21 cellular contexts compared by ENCODE assay signal in genomic region chr6:45964300-45964699, GRCh38. TPM values are rescaled to one million over a fixed set of nuclear protein-coding genes. Genes with fewer than 3 reads are reported as not detected.
"Had no signal": no experiment of that assay in that cellular context is flagged by ENCODE, and none has a peak within 500 bp of the region (broad histone marks: within the 10 kb centered on the region; RNA-seq: fewer than 3 reads in every experiment).

No MANE protein-coding gene starts in this region.

- H3K9me3 ChIP-seq: SK-N-SH had no signal

- H3K4me2 ChIP-seq: KMS-11, PC-9, SK-N-SH had no signal

- H3K36me3 ChIP-seq: cardiac muscle cell had no signal

- H3K27ac ChIP-seq: cardiac muscle cell, KMS-11, PC-9, VCaP had no signal

- H3K9ac ChIP-seq: KMS-11, SK-N-SH had no signal

- H3K4me3 ChIP-seq: cardiac muscle cell, PC-9 had no signal

- DNase-seq: activated CD4-positive, alpha-beta memory T cell treated with anti-CD3 and anti-CD28 coated beads for 36 hours; activated CD4-positive, alpha-beta T cell treated with anti-CD3 and anti-CD28 coated beads, Interleukin-2, amount 10 ng/mL, durations not matched to agents 7 days and 5 days; activated CD4-positive, CD25-positive, alpha-beta regulatory T cell; activated gamma-delta T cell; activated naive CD4-positive, alpha-beta T cell treated with anti-CD3 and anti-CD28 coated beads for 36 hours; activated T-cell treated with anti-CD3 and anti-CD28 coated beads for 4 hours; activated T-cell treated with anti-CD3 and anti-CD28 coated beads, Interleukin-2, amount 50 U/mL, for 48 hours; amygdala; MV-4-11; NCI-H1092 treated with DMSO at 0.1 percent for 48 hours; NCI-H1436; NCI-H1694 treated with DMSO at 0.1 percent for 48 hours; NCI-H2029 treated with DMSO at 0.1 percent for 48 hours; NCI-H510A treated with DMSO at 0.1 percent for 48 hours; PC-9; SK-N-SH; T-helper 1 cell had no signal

- H3K27me3 ChIP-seq: cardiac muscle cell had no signal

RNA-seq across cellular contexts. Expression of gene CLIC5, which starts 51.4 kb away (rescaled TPM):
- total RNA-seq: MCF 10A had no signal
